In the genomic region with DNA sequence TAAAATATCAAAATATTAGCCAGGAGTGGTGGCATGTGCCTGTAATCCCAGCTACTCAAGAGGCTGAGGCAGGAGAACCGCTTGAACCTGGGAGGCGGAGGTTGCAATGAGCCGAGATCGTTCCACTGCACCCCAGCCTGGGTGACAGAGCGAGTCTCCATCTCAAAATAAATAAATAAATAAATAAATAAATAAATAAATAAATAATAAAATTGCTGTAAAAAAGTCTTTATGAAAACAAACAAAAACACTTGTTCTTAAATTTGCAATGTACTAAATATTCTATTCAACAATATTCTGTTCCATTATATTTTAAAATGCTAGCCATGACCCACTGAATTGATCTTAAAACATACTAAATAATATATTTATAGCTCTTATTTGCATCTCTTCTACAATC, we compare ENCODE assay signal across 3 cellular contexts.
A peak's percentile ranks its signal among the peaks of the same experiment; 100 is the strongest.
DNase-seq lines count a peak whose midpoint lies in the region; ATAC-seq, FAIRE-seq and TF ChIP-seq lines count a peak whose summit lies in the region.
"Not testable (repeated sequence)": the region's sequence is repeated elsewhere in the genome, so short reads cannot be mapped to it uniquely, and the experiment has no call there.

No MANE protein-coding gene starts in this region.

- H3K4me2 ChIP-seq in A549, result not testable (repeated sequence)

- H3K4me1 ChIP-seq in A549; HEK293 (ENCODE audit: control insufficient read depth, insufficient read depth, low read length); kidney (ENCODE audit: control insufficient read depth in 1 of 2, insufficient read depth in 1 of 2, low read depth in 1 of 2, low read length in 2 of 2): not testable (repeated sequence)

- CTCF ChIA-PET in A549 (lab: Yijun Ruan, JAX); HEK293 (lab: Yijun Ruan, JAX): not testable (repeated sequence)

- FAIRE-seq in A549 (lab: Jason Lieb, UNC); kidney (lab: Jason Lieb, UNC): not testable (repeated sequence)

- not testable (repeated sequence) for H3K27ac ChIP-seq in A549; HEK293 (ENCODE audit: extremely low read depth, low read depth, low read length); kidney (ENCODE audit: low read depth in 2 of 2, low read length in 2 of 2)

- TF ChIP-seq CTCF in A549 (IDR thresholded peaks at IDR 0.05); HEK293 (tag by site-specific recombination; IDR thresholded peaks at IDR 0.05); kidney (IDR thresholded peaks at IDR 0.05; ENCODE audit: borderline replicate concordance, extremely low read depth, insufficient read depth): not testable (repeated sequence)

- not testable (repeated sequence) for ATAC-seq in A549

- DNase-seq in A549 (ENCODE audit: low read depth in 1 of 2, low spot score in 1 of 2), result not testable (repeated sequence)
- peak; percentile 15 for DNase-seq in kidney

- TF ChIP-seq RAD21 in A549 (conservative IDR thresholded peaks at IDR 0.05 in 1 of 2, IDR thresholded peaks at IDR 0.05 in 1 of 2), result not testable (repeated sequence)

- not testable (repeated sequence) for TF ChIP-seq EP300 in A549 (IDR thresholded peaks at IDR 0.05)

- H3K9ac ChIP-seq in kidney (ENCODE audit: low read length in 2 of 2), result not testable (repeated sequence)

- H3K36me3 ChIP-seq in HEK293 (ENCODE audit: control insufficient read depth in 2 of 2, insufficient read depth in 1 of 2, low read length in 2 of 2); kidney (ENCODE audit: control insufficient read depth in 1 of 2, insufficient read depth in 2 of 2, low read length in 2 of 2): not testable (repeated sequence)

- 88% methylated on average over 5 of the region's 5 CpGs for WGBS in A549 (ENCODE audit: missing lambda C conversion rate)

- H3K9me3 ChIP-seq in A549; HEK293 (ENCODE audit: control insufficient read depth, insufficient read depth, low read depth, low read length); kidney (ENCODE audit: control insufficient read depth in 1 of 2, low read length in 2 of 2): not testable (repeated sequence)

- H3K4me3 ChIP-seq in A549; HEK293 (ENCODE audit: low read depth, low read length); kidney (ENCODE audit: low read length in 2 of 2): not testable (repeated sequence)

- not testable (repeated sequence) for TF ChIP-seq POLR2A in A549 (IDR thresholded peaks at IDR 0.05; ENCODE audit: low read length)

- intact Hi-C loops in kidney (cut with DNase I), result not testable (repeated sequence)

- POLR2A ChIA-PET in A549 (lab: Yijun Ruan, JAX); HEK293 (lab: Yijun Ruan, JAX): not testable (repeated sequence)

TF ChIP-seq in A549, 52 proteins besides CTCF, POLR2A, EP300 and RAD21:
- peak; percentile 51 for TF ChIP-seq ZC3H11A (IDR thresholded peaks at IDR 0.05)

TF ChIP-seq in HEK293, 187 proteins besides CTCF, POLR2A, EP300 and RAD21 (continues in another document):
- TF ChIP-seq, protein P1, sequence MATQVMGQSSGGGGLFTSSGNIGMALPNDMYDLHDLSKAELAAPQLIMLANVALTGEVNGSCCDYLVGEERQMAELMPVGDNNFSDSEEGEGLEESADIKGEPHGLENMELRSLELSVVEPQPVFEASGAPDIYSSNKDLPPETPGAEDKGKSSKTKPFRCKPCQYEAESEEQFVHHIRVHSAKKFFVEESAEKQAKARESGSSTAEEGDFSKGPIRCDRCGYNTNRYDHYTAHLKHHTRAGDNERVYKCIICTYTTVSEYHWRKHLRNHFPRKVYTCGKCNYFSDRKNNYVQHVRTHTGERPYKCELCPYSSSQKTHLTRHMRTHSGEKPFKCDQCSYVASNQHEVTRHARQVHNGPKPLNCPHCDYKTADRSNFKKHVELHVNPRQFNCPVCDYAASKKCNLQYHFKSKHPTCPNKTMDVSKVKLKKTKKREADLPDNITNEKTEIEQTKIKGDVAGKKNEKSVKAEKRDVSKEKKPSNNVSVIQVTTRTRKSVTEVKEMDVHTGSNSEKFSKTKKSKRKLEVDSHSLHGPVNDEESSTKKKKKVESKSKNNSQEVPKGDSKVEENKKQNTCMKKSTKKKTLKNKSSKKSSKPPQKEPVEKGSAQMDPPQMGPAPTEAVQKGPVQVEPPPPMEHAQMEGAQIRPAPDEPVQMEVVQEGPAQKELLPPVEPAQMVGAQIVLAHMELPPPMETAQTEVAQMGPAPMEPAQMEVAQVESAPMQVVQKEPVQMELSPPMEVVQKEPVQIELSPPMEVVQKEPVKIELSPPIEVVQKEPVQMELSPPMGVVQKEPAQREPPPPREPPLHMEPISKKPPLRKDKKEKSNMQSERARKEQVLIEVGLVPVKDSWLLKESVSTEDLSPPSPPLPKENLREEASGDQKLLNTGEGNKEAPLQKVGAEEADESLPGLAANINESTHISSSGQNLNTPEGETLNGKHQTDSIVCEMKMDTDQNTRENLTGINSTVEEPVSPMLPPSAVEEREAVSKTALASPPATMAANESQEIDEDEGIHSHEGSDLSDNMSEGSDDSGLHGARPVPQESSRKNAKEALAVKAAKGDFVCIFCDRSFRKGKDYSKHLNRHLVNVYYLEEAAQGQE (tag by site-specific recombination; IDR thresholded peaks at IDR 0.05), result 0 out of 2 replicates have a peak, but pooled peaks have one; percentile 54
- TF ChIP-seq ZNF555 (tag by site-specific recombination; conservative IDR thresholded peaks at IDR 0.05) (peak; percentile 67), ZBTB8A (tag by site-specific recombination; IDR thresholded peaks at IDR 0.05) (0 out of 2 replicates have a peak, but pooled peaks have one; percentile 42), ZNF623 (tag by site-specific recombination; IDR thresholded peaks at IDR 0.05) (peak; percentile 57; the same call in 1 of the 2 replicates), ZNF140 (tag by site-specific recombination; IDR thresholded peaks at IDR 0.05) (peak; percentile 66; the same call in 1 of the 2 replicates), ZNF426 (tag by site-specific recombination; IDR thresholded peaks at IDR 0.05) (peak; percentile 69), ZNF19 (tag by site-specific recombination; IDR thresholded peaks at IDR 0.05; ENCODE audit: low read depth) (0 out of 2 replicates have a peak, but pooled peaks have one; percentile 17), ZNF654 (tag by site-specific recombination; IDR thresholded peaks at IDR 0.05; ENCODE audit: low read depth) (0 out of 2 replicates have a peak, but pooled peaks have one; percentile 6), ZNF433 (tag by site-specific recombination; IDR thresholded peaks at IDR 0.05; ENCODE audit: low read depth) (0 out of 2 replicates have a peak, but pooled peaks have one; percentile 28)
- TF ChIP-seq, protein P2, sequence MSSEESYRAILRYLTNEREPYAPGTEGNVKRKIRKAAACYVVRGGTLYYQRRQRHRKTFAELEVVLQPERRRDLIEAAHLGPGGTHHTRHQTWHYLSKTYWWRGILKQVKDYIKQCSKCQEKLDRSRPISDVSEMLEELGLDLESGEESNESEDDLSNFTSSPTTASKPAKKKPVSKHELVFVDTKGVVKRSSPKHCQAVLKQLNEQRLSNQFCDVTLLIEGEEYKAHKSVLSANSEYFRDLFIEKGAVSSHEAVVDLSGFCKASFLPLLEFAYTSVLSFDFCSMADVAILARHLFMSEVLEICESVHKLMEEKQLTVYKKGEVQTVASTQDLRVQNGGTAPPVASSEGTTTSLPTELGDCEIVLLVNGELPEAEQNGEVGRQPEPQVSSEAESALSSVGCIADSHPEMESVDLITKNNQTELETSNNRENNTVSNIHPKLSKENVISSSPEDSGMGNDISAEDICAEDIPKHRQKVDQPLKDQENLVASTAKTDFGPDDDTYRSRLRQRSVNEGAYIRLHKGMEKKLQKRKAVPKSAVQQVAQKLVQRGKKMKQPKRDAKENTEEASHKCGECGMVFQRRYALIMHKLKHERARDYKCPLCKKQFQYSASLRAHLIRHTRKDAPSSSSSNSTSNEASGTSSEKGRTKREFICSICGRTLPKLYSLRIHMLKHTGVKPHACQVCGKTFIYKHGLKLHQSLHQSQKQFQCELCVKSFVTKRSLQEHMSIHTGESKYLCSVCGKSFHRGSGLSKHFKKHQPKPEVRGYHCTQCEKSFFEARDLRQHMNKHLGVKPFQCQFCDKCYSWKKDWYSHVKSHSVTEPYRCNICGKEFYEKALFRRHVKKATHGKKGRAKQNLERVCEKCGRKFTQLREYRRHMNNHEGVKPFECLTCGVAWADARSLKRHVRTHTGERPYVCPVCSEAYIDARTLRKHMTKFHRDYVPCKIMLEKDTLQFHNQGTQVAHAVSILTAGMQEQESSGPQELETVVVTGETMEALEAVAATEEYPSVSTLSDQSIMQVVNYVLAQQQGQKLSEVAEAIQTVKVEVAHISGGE (tag by site-specific recombination; conservative IDR thresholded peaks at IDR 0.05; ENCODE audit: low read depth), result peak; percentile 64
